Comparison of ENCODE assay signal across 10 cellular contexts in genomic region chr6:127404133-127404532, GRCh38. TPM values are rescaled to one million over a fixed set of nuclear protein-coding genes. Genes with fewer than 3 reads are reported as not detected.
DNase-seq lines count a peak whose midpoint lies in the region; ATAC-seq and TF ChIP-seq lines count a peak whose summit lies in the region.
"Had no signal": no experiment of that assay in that cellular context is flagged by ENCODE, and none has a peak within 500 bp of the region (broad histone marks: within the 10 kb centered on the region; RNA-seq: fewer than 3 reads in every experiment).

No MANE protein-coding gene starts in this region.

- H3K27me3 Mint-ChIP-seq in activated T-cell treated with anti-CD3 and anti-CD28 coated beads, Interleukin-2, amount 50 U/mL, for 72 hours (ENCODE audit: low read depth) = no peaks in the 10 kb centered on the region
- no peaks in the 10 kb centered on the region for H3K27me3 Mint-ChIP-seq in stimulated activated naive B cell treated with anti-CD40 and anti-IgM and Interleukin-4, amounts not matched to agents 10 μg/mL and 1 μg/mL and 100 μg/mL, for 72 hours
- H3K27me3 Mint-ChIP-seq in CD4-positive, alpha-beta T cell = no peaks in the 10 kb centered on the region

- no peak overlapping the region for H3K27ac ChIP-seq in CD4-positive, alpha-beta T cell (ENCODE audit: low read depth, low read length)
- H3K27ac ChIP-seq: ascending aorta had no signal

- H3K9me3 Mint-ChIP-seq in activated T-cell treated with anti-CD3 and anti-CD28 coated beads, Interleukin-2, amount 50 U/mL, for 72 hours = no peaks in the 10 kb centered on the region
- H3K9me3 Mint-ChIP-seq in stimulated activated naive B cell treated with anti-CD40 and anti-IgM and Interleukin-4, amounts not matched to agents 10 μg/mL and 1 μg/mL and 100 μg/mL, for 72 hours = no peaks in the 10 kb centered on the region
- H3K9me3 Mint-ChIP-seq in CD4-positive, alpha-beta T cell = no peaks in the 10 kb centered on the region

- DNase-seq in activated T-cell treated with anti-CD3 and anti-CD28 coated beads, Interleukin-2, amount 50 U/mL, for 72 hours = no peak
- DNase-seq in activated T-cell treated with anti-CD3 and anti-CD28 coated beads, Interleukin-2, amount 50 U/mL, for 48 hours = no peak
- no peak for DNase-seq in stimulated activated naive B cell treated with anti-CD40 and anti-IgM and Interleukin-4, amounts not matched to agents 10 μg/mL and 1 μg/mL and 100 μg/mL, for 72 hours
- no peak for DNase-seq in DMS153 (lab: John Stamatoyannopoulos, UW)
- no peak for DNase-seq in CD4-positive, alpha-beta T cell
- no peak for DNase-seq in COLO668 (lab: John Stamatoyannopoulos, UW; ENCODE audit: unreplicated experiment)
- DNase-seq: NCI-H82 had no signal

- no peaks in the 10 kb centered on the region for H3K27me3 ChIP-seq in CD4-positive, alpha-beta T cell (ENCODE audit: control insufficient read depth, insufficient read depth, low read length)
- H3K27me3 ChIP-seq: ascending aorta had no signal

- no peak for TF ChIP-seq CTCF in CD4-positive, alpha-beta T cell (IDR thresholded peaks at IDR 0.05)

- H3K36me3 Mint-ChIP-seq in activated T-cell treated with anti-CD3 and anti-CD28 coated beads, Interleukin-2, amount 50 U/mL, for 72 hours (ENCODE audit: insufficient read depth in 2 of 2) = peaks cover 0 to 2% of the 10 kb centered on the region in 2 donors
- H3K36me3 Mint-ChIP-seq in stimulated activated naive B cell treated with anti-CD40 and anti-IgM and Interleukin-4, amounts not matched to agents 10 μg/mL and 1 μg/mL and 100 μg/mL, for 72 hours = peaks cover 0 to 3% of the 10 kb centered on the region in 2 donors
- no peaks in the 10 kb centered on the region for H3K36me3 Mint-ChIP-seq in CD4-positive, alpha-beta T cell (ENCODE audit: low read depth)

- H3K4me3 Mint-ChIP-seq in activated T-cell treated with anti-CD3 and anti-CD28 coated beads, Interleukin-2, amount 50 U/mL, for 72 hours = peak overlapping the region; percentile 9 to 22
- no peak overlapping the region for H3K4me3 Mint-ChIP-seq in stimulated activated naive B cell treated with anti-CD40 and anti-IgM and Interleukin-4, amounts not matched to agents 10 μg/mL and 1 μg/mL and 100 μg/mL, for 72 hours
- no peak overlapping the region for H3K4me3 Mint-ChIP-seq in CD4-positive, alpha-beta T cell

- H3K4me1 Mint-ChIP-seq in activated T-cell treated with anti-CD3 and anti-CD28 coated beads, Interleukin-2, amount 50 U/mL, for 72 hours (ENCODE audit: low read depth) = peaks cover 16% of the 10 kb centered on the region
- peaks cover 8 to 20% of the 10 kb centered on the region in 2 donors for H3K4me1 Mint-ChIP-seq in stimulated activated naive B cell treated with anti-CD40 and anti-IgM and Interleukin-4, amounts not matched to agents 10 μg/mL and 1 μg/mL and 100 μg/mL, for 72 hours
- H3K4me1 Mint-ChIP-seq in CD4-positive, alpha-beta T cell (ENCODE audit: low read depth) = no peaks in the 10 kb centered on the region

- intact Hi-C loops in CD4-positive, alpha-beta T cell (cut with DNase I, micrococcal nuclease) = no loop called here

- POLR2A ChIA-PET in CD4-positive, alpha-beta T cell (lab: Charles Lee) = no interaction called here

- ATAC-seq in activated T-cell treated with anti-CD3 and anti-CD28 coated beads, Interleukin-2, amount 50 U/mL, for 72 hours (replicated peaks in 1 of 2) = peak in 1 of 2 donors; percentile 15
- peak; percentile 58 for ATAC-seq in HG02571 (IDR thresholded peaks at IDR 0.05; ENCODE audit: unreplicated experiment)
- ATAC-seq in HG03457 (IDR thresholded peaks at IDR 0.05; ENCODE audit: unreplicated experiment) = peak; percentile 71
- peak; percentile 34 to 45 for ATAC-seq in stimulated activated naive B cell treated with anti-CD40 and anti-IgM and Interleukin-4, amounts not matched to agents 10 μg/mL and 1 μg/mL and 100 μg/mL, for 72 hours (replicated peaks)
- ATAC-seq in CD4-positive, alpha-beta T cell (ENCODE audit: poor library complexity) = no peak

- CTCF ChIA-PET in CD4-positive, alpha-beta T cell (lab: Charles Lee) = no interaction called here

- H3K27ac Mint-ChIP-seq in activated T-cell treated with anti-CD3 and anti-CD28 coated beads, Interleukin-2, amount 50 U/mL, for 72 hours = peak overlapping the region; percentile 35
- peak overlapping the region; percentile 49 for H3K27ac Mint-ChIP-seq in stimulated activated naive B cell treated with anti-CD40 and anti-IgM and Interleukin-4, amounts not matched to agents 10 μg/mL and 1 μg/mL and 100 μg/mL, for 72 hours
- H3K27ac Mint-ChIP-seq in CD4-positive, alpha-beta T cell = no peak overlapping the region

- no peaks in the 10 kb centered on the region for H3K9me3 ChIP-seq in CD4-positive, alpha-beta T cell (ENCODE audit: control insufficient read depth, low read length)
- H3K9me3 ChIP-seq: ascending aorta had no signal

RNA-seq across cellular contexts. Expression of gene KIAA0408, which starts 55.1 kb away (rescaled TPM):
- 1 to 10 TPM; 6.6 TPM for total RNA-seq in activated T-cell treated with anti-CD3 and anti-CD28 coated beads, Interleukin-2, amount 50 U/mL, for 72 hours
- total RNA-seq in CD4-positive, alpha-beta T cell = 1 to 10 TPM; 1.0 to 1.3 TPM
- total RNA-seq: ascending aorta had no signal

Comparison
In these comparisons a context has a peak if more than half of its experiments do, and no peak if none do; other contexts are left out.
1. H3K4me3 Mint-ChIP-seq: peak in activated T-cell treated with anti-CD3 and anti-CD28 coated beads, Interleukin-2, amount 50 U/mL, for 72 hours (2 of 2); none in stimulated activated naive B cell treated with anti-CD40 and anti-IgM and Interleukin-4, amounts not matched to agents 10 μg/mL and 1 μg/mL and 100 μg/mL, for 72 hours (0 of 2) and CD4-positive, alpha-beta T cell (single experiment).